ENCODE assay signal across 11 cellular contexts in the genomic region with DNA sequence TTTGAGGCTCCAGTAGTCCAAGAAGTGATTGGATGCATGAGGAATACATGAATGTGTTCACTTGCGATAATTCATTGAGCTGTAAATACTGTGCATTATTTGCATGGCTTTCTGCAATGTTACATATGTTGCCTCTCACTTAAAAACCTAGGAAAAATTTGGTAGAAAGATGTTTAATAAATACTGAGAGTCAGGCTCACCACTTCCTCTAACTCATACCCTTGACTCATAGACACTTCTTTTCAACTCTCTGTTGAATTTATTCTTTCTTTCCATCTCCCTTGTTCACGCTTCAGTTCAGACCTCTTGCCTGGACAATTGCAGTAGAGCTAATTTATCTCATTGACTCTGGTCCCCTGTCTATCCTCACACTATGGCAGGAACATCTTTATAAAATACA.
"Had no signal": no experiment of that assay in that cellular context is flagged by ENCODE, and none has a peak within 500 bp of the region (broad histone marks: within the 10 kb centered on the region; RNA-seq: fewer than 3 reads in every experiment).

No MANE protein-coding gene starts in this region.

- H3K4me1 ChIP-seq: thyroid gland had no signal

- H3K4me3 Mint-ChIP-seq: activated CD4-positive, alpha-beta T cell treated with anti-CD3 and anti-CD28 coated beads, Interleukin-2, amount 10 ng/mL, durations not matched to agents 7 days and 5 days; T-cell had no signal

- H3K36me3 ChIP-seq: thyroid gland, WERI-Rb-1 had no signal

- H3K27ac ChIP-seq: SK-N-MC, thyroid gland, WERI-Rb-1 had no signal

- H3K27ac Mint-ChIP-seq: activated CD4-positive, alpha-beta T cell treated with anti-CD3 and anti-CD28 coated beads, Interleukin-2, amount 10 ng/mL, durations not matched to agents 7 days and 5 days; T-cell had no signal

- FAIRE-seq: urothelium cell line had no signal

- ATAC-seq: T-cell had no signal

- H3K27me3 Mint-ChIP-seq: activated CD4-positive, alpha-beta T cell treated with anti-CD3 and anti-CD28 coated beads, Interleukin-2, amount 10 ng/mL, durations not matched to agents 7 days and 5 days; T-cell had no signal

- H3K27me3 ChIP-seq: thyroid gland had no signal

- H3K4me3 ChIP-seq: SK-N-MC, thyroid gland had no signal

- DNase-seq: activated CD4-positive, alpha-beta T cell treated with anti-CD3 and anti-CD28 coated beads, Interleukin-2, amount 10 ng/mL, durations not matched to agents 7 days and 5 days; central memory CD4-positive, alpha-beta T cell; effector memory CD4-positive, alpha-beta T cell; stimulated activated CD4-positive, alpha-beta T cell treated with anti-CD3 and anti-CD28 coated beads, Interleukin-4, amount 100 ng/mL, for 1 hour; stimulated activated CD8-positive, alpha-beta memory T cell treated with anti-CD3 and anti-CD28 coated beads, Interleukin-4, amount 100 ng/mL, for 48 hours; T-cell; T1000; thyroid gland; WERI-Rb-1 had no signal

- H3K9me3 Mint-ChIP-seq: activated CD4-positive, alpha-beta T cell treated with anti-CD3 and anti-CD28 coated beads, Interleukin-2, amount 10 ng/mL, durations not matched to agents 7 days and 5 days; T-cell had no signal

- H3K9me3 ChIP-seq: thyroid gland had no signal
